7 cellular contexts compared by ENCODE assay signal in the genomic region with DNA sequence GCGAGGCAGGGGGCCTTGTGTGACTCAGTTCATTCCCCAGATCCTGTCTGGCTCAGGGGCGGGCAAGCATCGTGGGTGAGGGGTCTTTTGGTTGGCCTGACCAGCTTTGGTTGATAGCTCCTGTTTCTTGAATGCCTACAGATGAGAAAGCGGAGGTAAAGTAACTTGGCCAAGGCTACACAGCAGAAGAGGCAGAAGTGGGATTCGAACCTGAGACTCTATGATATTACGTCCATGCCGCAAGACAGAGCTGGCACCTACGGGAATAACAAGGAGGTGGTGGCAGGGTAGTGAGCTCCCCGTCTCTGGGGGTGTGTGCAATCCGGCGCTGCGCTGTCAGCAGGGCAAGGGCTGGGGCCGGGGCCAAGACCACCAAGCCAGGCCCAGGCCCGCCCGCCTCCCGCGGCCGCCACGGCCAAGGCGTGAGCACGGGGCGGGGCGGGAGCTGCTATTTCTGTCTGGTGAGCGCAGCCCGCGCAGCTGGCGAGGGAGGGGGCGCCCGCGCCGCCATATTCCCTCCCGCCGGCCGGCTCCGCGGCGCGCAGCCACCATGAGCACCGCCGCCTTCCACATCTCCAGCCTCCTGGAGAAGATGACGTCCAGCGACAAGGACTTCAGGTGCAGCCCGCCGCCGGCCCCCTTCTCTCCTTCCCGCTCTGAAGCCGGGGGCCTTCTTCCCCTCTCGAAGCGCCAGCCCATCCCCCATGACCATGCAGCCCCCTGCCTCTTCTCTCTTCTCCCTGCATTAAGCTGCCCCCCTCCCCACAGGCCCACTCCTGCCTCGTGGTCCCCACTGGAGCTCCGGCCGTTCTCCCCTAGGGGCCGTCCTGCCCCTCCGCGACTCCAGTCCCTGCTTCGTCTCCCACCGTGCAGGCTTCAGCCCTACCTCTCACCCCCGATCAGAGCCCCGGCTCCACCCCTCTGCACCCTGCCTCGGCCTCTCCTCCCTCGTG. TPM values are rescaled to one million over a fixed set of nuclear protein-coding genes. Genes with fewer than 3 reads are reported as not detected.
A peak's percentile ranks its signal among the peaks of the same experiment; 100 is the strongest.
DNase-seq lines count a peak whose midpoint lies in the region; FAIRE-seq and TF ChIP-seq lines count a peak whose summit lies in the region.

Gene CAND2, plus strand, starts transcription at position 510 of the 953 bp plus-strand sequence. Its CDS starts 41 bp downstream, at position 551.

- H4K20me1 ChIP-seq in GM23248 (ENCODE audit: insufficient read depth) (no peaks in the 10 kb centered on the region), neural cell (ENCODE audit: insufficient read depth) (no peaks in the 10 kb centered on the region)

- no peaks in the 10 kb centered on the region for H3K9me3 Mint-ChIP-seq in activated naive CD4-positive, alpha-beta T cell treated with anti-CD3 and anti-CD28 coated beads, Interleukin-2, amount 10 ng/mL, durations not matched to agents 7 days and 5 days

- peaks cover 10% of the 10 kb centered on the region for H3K4me1 Mint-ChIP-seq in activated naive CD4-positive, alpha-beta T cell treated with anti-CD3 and anti-CD28 coated beads, Interleukin-2, amount 10 ng/mL, durations not matched to agents 7 days and 5 days

- H3K4me3 ChIP-seq in GM23248 (peak within 1 kb of the TSS; percentile 64), neural cell (ENCODE audit: low read length) (peak within 1 kb of the TSS; percentile 75), vagina (peak within 1 kb of the TSS; percentile 68 to 86)

- no peak within 1 kb of the TSS for H3K27ac Mint-ChIP-seq in activated naive CD4-positive, alpha-beta T cell treated with anti-CD3 and anti-CD28 coated beads, Interleukin-2, amount 10 ng/mL, durations not matched to agents 7 days and 5 days

- H3K36me3 ChIP-seq in GM23248 (ENCODE audit: low read depth) (no peaks in the 10 kb centered on the region), neural cell (ENCODE audit: insufficient read depth, low read length) (no peaks in the 10 kb centered on the region), vagina (no peaks in the 10 kb centered on the region)

- TF ChIP-seq POLR2A in vagina (IDR thresholded peaks at IDR 0.05), result no peak

- H3K9me2 ChIP-seq in GM23248 (ENCODE audit: insufficient read depth), result no peaks in the 10 kb centered on the region
- no peaks in the 10 kb centered on the region for H3K9me2 ChIP-seq in neural cell (ENCODE audit: insufficient read depth, low read length)

- H3K36me3 Mint-ChIP-seq in activated naive CD4-positive, alpha-beta T cell treated with anti-CD3 and anti-CD28 coated beads, Interleukin-2, amount 10 ng/mL, durations not matched to agents 7 days and 5 days, result no peaks in the 10 kb centered on the region

- H2AFZ ChIP-seq in GM23248, result peak within 1 kb of the TSS; percentile 93
- H2AFZ ChIP-seq in neural cell (ENCODE audit: low read depth, low read length), result peak within 1 kb of the TSS; percentile 76

- TF ChIP-seq RAD21 in neural cell (conservative IDR thresholded peaks at IDR 0.05), result no peak

- peaks cover 50% of the 10 kb centered on the region for H3K27me3 Mint-ChIP-seq in activated naive CD4-positive, alpha-beta T cell treated with anti-CD3 and anti-CD28 coated beads, Interleukin-2, amount 10 ng/mL, durations not matched to agents 7 days and 5 days

- 7 to 8% methylated on average over 19 to 50 of the region's 61 CpGs for WGBS in GM23248 (ENCODE audit: low coverage in 1 of 2, low lambda C conversion rate in 2 of 2, missing lambda C conversion rate in 2 of 2), 2 experiments

- H3K9ac ChIP-seq in GM23248, result peak within 1 kb of the TSS; percentile 59
- H3K9ac ChIP-seq in neural cell (ENCODE audit: low read length), result peak within 1 kb of the TSS; percentile 84

- H3K4me1 ChIP-seq in GM23248 (ENCODE audit: insufficient read depth), result no peaks in the 10 kb centered on the region
- peaks cover 13% of the 10 kb centered on the region for H3K4me1 ChIP-seq in vagina

- no peak for FAIRE-seq in frontal cortex (lab: Jason Lieb, UNC)

- intact Hi-C loops in vagina (cut with DNase I), result no loop called here

- CTCF ChIA-PET in activated naive CD4-positive, alpha-beta T cell treated with anti-CD3 and anti-CD28 coated beads, Interleukin-2, amount 10 ng/mL, durations not matched to agents 7 days and 5 days (lab: Charles Lee), result interaction anchor here (1.1 kb wide), 1 partner anchor 46 kb away, joined by 8 read pairs; the partner anchor contains the start of gene RPL32

- no peaks in the 10 kb centered on the region for H3K79me2 ChIP-seq in GM23248 (ENCODE audit: insufficient read depth)
- no peaks in the 10 kb centered on the region for H3K79me2 ChIP-seq in neural cell (replicated peaks; ENCODE audit: insufficient read depth, low read length)

- DNase-seq in GM23248 (peak; percentile 70), NCI-H510A treated with DMSO at 0.1 percent for 48 hours (lab: John Stamatoyannopoulos, UW) (peak; percentile 31), frontal cortex (ENCODE audit: low spot score in 2 of 2) (peak; percentile 64 to 69), vagina (ENCODE audit: extremely low spot score in 2 of 2) (no peak), GDM1 (lab: John Stamatoyannopoulos, UW) (no peak)
- peak; percentile 52 for DNase-seq in activated naive CD4-positive, alpha-beta T cell treated with anti-CD3 and anti-CD28 coated beads, Interleukin-2, amount 10 ng/mL, durations not matched to agents 7 days and 5 days

- H3F3A ChIP-seq in GM23248 (ENCODE audit: insufficient read depth) (peaks cover 12% of the 10 kb centered on the region; the same call in 1 of the 2 replicates), neural cell (ENCODE audit: insufficient read depth, low read length, poor library complexity, severe bottlenecking) (no peaks in the 10 kb centered on the region)

- no peaks in the 10 kb centered on the region for H3K9me3 ChIP-seq in GM23248 (ENCODE audit: low read depth)
- H3K9me3 ChIP-seq in neural cell (ENCODE audit: low read length), result no peaks in the 10 kb centered on the region
- H3K9me3 ChIP-seq in vagina, result no peaks in the 10 kb centered on the region

- TF ChIP-seq EP300 in neural cell (conservative IDR thresholded peaks at IDR 0.05; ENCODE audit: poor library complexity, severe bottlenecking), result peak; percentile 30

- TF ChIP-seq CTCF in neural cell (IDR thresholded peaks at IDR 0.05; ENCODE audit: poor library complexity, severe bottlenecking) (no peak), vagina (IDR thresholded peaks at IDR 0.05) (no peak)

- H3K4me2 ChIP-seq in GM23248 (ENCODE audit: unreplicated experiment), result peak within 1 kb of the TSS; percentile 66
- H3K4me2 ChIP-seq in neural cell (ENCODE audit: low read length), result peak within 1 kb of the TSS; percentile 76

- H3K27me3 ChIP-seq in GM23248 (replicated peaks; ENCODE audit: insufficient read depth) (no peaks in the 10 kb centered on the region), neural cell (ENCODE audit: insufficient read depth, low read depth, low read length) (no peaks in the 10 kb centered on the region), vagina (no peaks in the 10 kb centered on the region)

- peak within 1 kb of the TSS; percentile 65 for H3K4me3 Mint-ChIP-seq in activated naive CD4-positive, alpha-beta T cell treated with anti-CD3 and anti-CD28 coated beads, Interleukin-2, amount 10 ng/mL, durations not matched to agents 7 days and 5 days

- in situ Hi-C loops in GM23248 (cut with MboI), result no loop called here

- H3K27ac ChIP-seq in GM23248 (no peak within 1 kb of the TSS), neural cell (ENCODE audit: low read length) (peak within 1 kb of the TSS; percentile 42), vagina (peak within 1 kb of the TSS; percentile 87)

TF ChIP-seq in neural cell, 6 proteins besides CTCF, POLR2A, EP300 and RAD21:
- TF ChIP-seq SMC3 (conservative IDR thresholded peaks at IDR 0.05; ENCODE audit: poor library complexity), result peak; percentile 30
- TF ChIP-seq EZH2 (IDR thresholded peaks at IDR 0.05; ENCODE audit: borderline replicate concordance, insufficient read depth, low read length, poor library complexity, severe bottlenecking), result no peak
- TF ChIP-seq POLR2AphosphoS5 (IDR thresholded peaks at IDR 0.05), result peak; percentile 61
- TF ChIP-seq REST (IDR thresholded peaks at IDR 0.05; ENCODE audit: borderline replicate concordance), result peak; percentile 61
- no peak for TF ChIP-seq TAF1 (IDR thresholded peaks at IDR 0.05; ENCODE audit: low read depth)
- TF ChIP-seq MXI1 (conservative IDR thresholded peaks at IDR 0.05; ENCODE audit: poor library complexity, severe bottlenecking), result peak; percentile 46

RNA-seq across cellular contexts. Expression of gene CAND2, which starts in this region (rescaled TPM):
- 0.38 and 0.43 TPM in 2 replicates for total RNA-seq in GM23248 (2014; rRNA removed; shearing (Covaris generic))
- 0.16 and 0.53 TPM in 2 replicates for polyA plus RNA-seq in GM23248 (2016; fragmentation: Nextera tagmentation; extraction: Ambion mirVana)
- total RNA-seq in frontal cortex, result 11.4 TPM
- polyA plus RNA-seq in neural cell, result 17.3 and 21.8 TPM in 2 replicates
- polyA minus RNA-seq in neural cell, result 20.7 and 21.3 TPM in 2 replicates
- total RNA-seq in vagina, result 12.5 TPM

Comparison
In these comparisons a context has a peak if more than half of its experiments do, and no peak if none do; other contexts are left out.
1. RNA of gene CAND2 (polyA plus RNA-seq): 17.3 to 21.8 TPM in neural cell; 0.16 to 0.53 TPM in GM23248; every median in the first group is over 10 times any median in the second.
2. Peak in DNase-seq, H3K4me3 ChIP-seq, H3K9ac ChIP-seq and H3K4me2 ChIP-seq in GM23248; RNA of the gene not detected or under 1 TPM.
3. DNase-seq: peak in NCI-H510A treated with DMSO at 0.1 percent for 48 hours (single experiment), activated naive CD4-positive, alpha-beta T cell treated with anti-CD3 and anti-CD28 coated beads, Interleukin-2, amount 10 ng/mL, durations not matched to agents 7 days and 5 days (single experiment) and frontal cortex (2 of 2); none in vagina (0 of 2) and GDM1 (single experiment).
4. Peak in every context shown above with its lines, with median percentiles within 50 percentile points of each other: H3K4me3 ChIP-seq.